2 cellular contexts compared by ENCODE assay signal in the genomic region with DNA sequence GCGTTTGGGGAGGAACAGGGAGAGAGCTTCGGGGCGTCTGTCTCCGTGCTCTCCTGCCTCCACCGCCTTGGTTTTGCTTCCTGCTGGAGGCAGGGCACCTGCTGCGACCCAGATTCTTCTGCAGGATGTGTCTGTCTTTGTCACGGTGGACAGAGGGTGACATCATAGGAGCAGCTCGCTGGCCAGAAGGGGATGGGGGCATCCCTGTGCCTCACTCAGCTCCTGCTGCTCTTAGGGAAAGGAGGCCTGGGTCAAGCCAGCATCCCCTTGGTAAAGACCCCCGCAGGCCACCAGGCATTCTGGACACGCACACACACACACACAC.
TF ChIP-seq lines count a peak whose summit lies in the region.

No MANE protein-coding gene starts in this region.

TF ChIP-seq in SK-N-SH, 30 proteins besides CTCF, POLR2A, EP300 and RAD21 (continued from another document):
- TF ChIP-seq, protein P1, sequence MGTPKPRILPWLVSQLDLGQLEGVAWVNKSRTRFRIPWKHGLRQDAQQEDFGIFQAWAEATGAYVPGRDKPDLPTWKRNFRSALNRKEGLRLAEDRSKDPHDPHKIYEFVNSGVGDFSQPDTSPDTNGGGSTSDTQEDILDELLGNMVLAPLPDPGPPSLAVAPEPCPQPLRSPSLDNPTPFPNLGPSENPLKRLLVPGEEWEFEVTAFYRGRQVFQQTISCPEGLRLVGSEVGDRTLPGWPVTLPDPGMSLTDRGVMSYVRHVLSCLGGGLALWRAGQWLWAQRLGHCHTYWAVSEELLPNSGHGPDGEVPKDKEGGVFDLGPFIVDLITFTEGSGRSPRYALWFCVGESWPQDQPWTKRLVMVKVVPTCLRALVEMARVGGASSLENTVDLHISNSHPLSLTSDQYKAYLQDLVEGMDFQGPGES (IDR thresholded peaks at IDR 0.05; ENCODE audit: low read depth, low read length) = no peak
- TF ChIP-seq, protein P2, sequence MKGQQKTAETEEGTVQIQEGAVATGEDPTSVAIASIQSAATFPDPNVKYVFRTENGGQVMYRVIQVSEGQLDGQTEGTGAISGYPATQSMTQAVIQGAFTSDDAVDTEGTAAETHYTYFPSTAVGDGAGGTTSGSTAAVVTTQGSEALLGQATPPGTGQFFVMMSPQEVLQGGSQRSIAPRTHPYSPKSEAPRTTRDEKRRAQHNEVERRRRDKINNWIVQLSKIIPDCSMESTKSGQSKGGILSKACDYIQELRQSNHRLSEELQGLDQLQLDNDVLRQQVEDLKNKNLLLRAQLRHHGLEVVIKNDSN (IDR thresholded peaks at IDR 0.05; ENCODE audit: borderline replicate concordance, low read depth) = no peak
- TF ChIP-seq FOXM1 (IDR thresholded peaks at IDR 0.05; ENCODE audit: low read depth) = no peak
- TF ChIP-seq, protein P3, sequence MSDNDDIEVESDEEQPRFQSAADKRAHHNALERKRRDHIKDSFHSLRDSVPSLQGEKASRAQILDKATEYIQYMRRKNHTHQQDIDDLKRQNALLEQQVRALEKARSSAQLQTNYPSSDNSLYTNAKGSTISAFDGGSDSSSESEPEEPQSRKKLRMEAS (IDR thresholded peaks at IDR 0.05; ENCODE audit: low read depth) = no peak
- TF ChIP-seq, protein P4, sequence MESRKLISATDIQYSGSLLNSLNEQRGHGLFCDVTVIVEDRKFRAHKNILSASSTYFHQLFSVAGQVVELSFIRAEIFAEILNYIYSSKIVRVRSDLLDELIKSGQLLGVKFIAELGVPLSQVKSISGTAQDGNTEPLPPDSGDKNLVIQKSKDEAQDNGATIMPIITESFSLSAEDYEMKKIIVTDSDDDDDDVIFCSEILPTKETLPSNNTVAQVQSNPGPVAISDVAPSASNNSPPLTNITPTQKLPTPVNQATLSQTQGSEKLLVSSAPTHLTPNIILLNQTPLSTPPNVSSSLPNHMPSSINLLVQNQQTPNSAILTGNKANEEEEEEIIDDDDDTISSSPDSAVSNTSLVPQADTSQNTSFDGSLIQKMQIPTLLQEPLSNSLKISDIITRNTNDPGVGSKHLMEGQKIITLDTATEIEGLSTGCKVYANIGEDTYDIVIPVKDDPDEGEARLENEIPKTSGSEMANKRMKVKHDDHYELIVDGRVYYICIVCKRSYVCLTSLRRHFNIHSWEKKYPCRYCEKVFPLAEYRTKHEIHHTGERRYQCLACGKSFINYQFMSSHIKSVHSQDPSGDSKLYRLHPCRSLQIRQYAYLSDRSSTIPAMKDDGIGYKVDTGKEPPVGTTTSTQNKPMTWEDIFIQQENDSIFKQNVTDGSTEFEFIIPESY (IDR thresholded peaks at IDR 0.05; ENCODE audit: borderline replicate concordance, low read depth) = no peak

TF ChIP-seq in SK-N-SH treated with all-trans-retinoic acid at 6 μM for 48 hours, 23 proteins besides CTCF, POLR2A, EP300 and RAD21 (continued from another document):
- TF ChIP-seq GLIS3 (CRISPR knock-in tag; IDR thresholded peaks at IDR 0.05) (no peak), PPARA (CRISPR knock-in tag; IDR thresholded peaks at IDR 0.05; ENCODE audit: borderline replicate concordance) (no peak), ZNF565 (CRISPR knock-in tag; conservative IDR thresholded peaks at IDR 0.05; ENCODE audit: low read depth) (no peak), RARB (CRISPR knock-in tag; IDR thresholded peaks at IDR 0.05) (no peak)
